ENCODE assay signal across 8 cellular contexts in the genomic region with DNA sequence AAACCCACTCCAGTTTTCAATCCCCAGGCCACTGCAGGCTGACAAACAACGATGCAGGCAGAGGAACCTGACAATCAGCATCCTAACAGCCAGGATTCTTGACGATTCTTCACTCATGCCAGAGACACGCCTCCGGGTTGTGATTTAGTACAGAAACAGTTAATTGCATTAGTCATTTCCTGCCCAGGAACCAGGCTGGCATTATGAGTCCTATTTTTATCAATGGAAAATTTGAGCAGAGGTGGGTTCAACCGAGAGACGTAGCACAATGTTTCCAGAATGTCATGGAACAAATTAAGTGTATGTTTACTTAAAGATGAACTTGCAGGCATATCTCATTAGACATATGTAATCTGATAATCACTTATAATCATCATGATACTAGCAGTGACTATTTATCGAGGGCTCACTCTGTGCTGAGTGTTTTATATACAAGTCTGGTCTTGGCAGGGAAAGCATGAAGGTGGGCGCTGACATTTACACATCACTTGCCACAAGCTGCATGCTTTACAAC.
DNase-seq lines count a peak whose midpoint lies in the region; ATAC-seq lines count a peak whose summit lies in the region.

No MANE protein-coding gene starts in this region.

- H3K27me3 Mint-ChIP-seq in activated T-helper 1 cell treated with anti-CD3 and anti-CD28 coated beads, Interleukin-12 subunit alpha, Interleukin-12 subunit beta, Interleukin-2, Interleukin-4 antibody, amounts not matched to agents 30 ng/mL and 10 ng/mL and 1 ng/mL, durations not matched to agents 14 hours and 24 hours and 36 hours (ENCODE audit: insufficient read depth) = no peaks in the 10 kb centered on the region

- H3K27ac Mint-ChIP-seq in activated T-helper 1 cell treated with anti-CD3 and anti-CD28 coated beads, Interleukin-12 subunit alpha, Interleukin-12 subunit beta, Interleukin-2, Interleukin-4 antibody, amounts not matched to agents 30 ng/mL and 10 ng/mL and 1 ng/mL, durations not matched to agents 14 hours and 24 hours and 36 hours = peak overlapping the region; percentile 91

- intact Hi-C loops in activated T-helper 1 cell treated with anti-CD3 and anti-CD28 coated beads, Interleukin-12 subunit alpha, Interleukin-12 subunit beta, Interleukin-2, Interleukin-4 antibody, amounts not matched to agents 30 ng/mL and 10 ng/mL and 1 ng/mL, durations not matched to agents 14 hours and 24 hours and 36 hours (cut with micrococcal nuclease) = loop anchor here (1.0 to 10.0 kb wide), 10 partner anchors 146 to 1028 kb away; a partner anchor contains a TSS

- H3K9me3 Mint-ChIP-seq in activated T-helper 1 cell treated with anti-CD3 and anti-CD28 coated beads, Interleukin-12 subunit alpha, Interleukin-12 subunit beta, Interleukin-2, Interleukin-4 antibody, amounts not matched to agents 30 ng/mL and 10 ng/mL and 1 ng/mL, durations not matched to agents 14 hours and 24 hours and 36 hours = no peaks in the 10 kb centered on the region

- peaks cover 35% of the 10 kb centered on the region for H3K4me1 Mint-ChIP-seq in activated T-helper 1 cell treated with anti-CD3 and anti-CD28 coated beads, Interleukin-12 subunit alpha, Interleukin-12 subunit beta, Interleukin-2, Interleukin-4 antibody, amounts not matched to agents 30 ng/mL and 10 ng/mL and 1 ng/mL, durations not matched to agents 14 hours and 24 hours and 36 hours (ENCODE audit: low read depth)

- peaks cover 2% of the 10 kb centered on the region for H3K36me3 Mint-ChIP-seq in activated T-helper 1 cell treated with anti-CD3 and anti-CD28 coated beads, Interleukin-12 subunit alpha, Interleukin-12 subunit beta, Interleukin-2, Interleukin-4 antibody, amounts not matched to agents 30 ng/mL and 10 ng/mL and 1 ng/mL, durations not matched to agents 14 hours and 24 hours and 36 hours (ENCODE audit: low read depth)

- peak; percentile 78 for DNase-seq in COR-L47 (lab: John Stamatoyannopoulos, UW)
- peak; percentile 57 for DNase-seq in NAMALWA (ENCODE audit: low spot score)
- no peak for DNase-seq in activated T-helper 1 cell treated with anti-CD3 and anti-CD28 coated beads, Interleukin-12 subunit alpha, Interleukin-12 subunit beta, Interleukin-2, Interleukin-4 antibody, amounts not matched to agents 30 ng/mL and 10 ng/mL and 1 ng/mL, durations not matched to agents 14 hours and 24 hours and 36 hours (ENCODE audit: low spot score)
- peak; percentile 91 to 96 for DNase-seq in lung microvascular endothelial cell (ENCODE audit: low read depth in 2 of 2)
- no peak for DNase-seq in COLO668 (lab: John Stamatoyannopoulos, UW; ENCODE audit: unreplicated experiment)
- DNase-seq in NCI-H187 (lab: John Stamatoyannopoulos, UW) = no peak

- ATAC-seq in GM18858 (IDR thresholded peaks at IDR 0.05; ENCODE audit: unreplicated experiment) = no peak
- ATAC-seq in GM21423 (IDR thresholded peaks at IDR 0.05; ENCODE audit: unreplicated experiment) = no peak

- H3K4me3 Mint-ChIP-seq in activated T-helper 1 cell treated with anti-CD3 and anti-CD28 coated beads, Interleukin-12 subunit alpha, Interleukin-12 subunit beta, Interleukin-2, Interleukin-4 antibody, amounts not matched to agents 30 ng/mL and 10 ng/mL and 1 ng/mL, durations not matched to agents 14 hours and 24 hours and 36 hours = peak overlapping the region; percentile 43

Comparison
In these comparisons a context has a peak if more than half of its experiments do, and no peak if none do; other contexts are left out.
1. DNase-seq: peak in COR-L47 (single experiment), NAMALWA (single experiment) and lung microvascular endothelial cell (2 of 2); none in activated T-helper 1 cell treated with anti-CD3 and anti-CD28 coated beads, Interleukin-12 subunit alpha, Interleukin-12 subunit beta, Interleukin-2, Interleukin-4 antibody, amounts not matched to agents 30 ng/mL and 10 ng/mL and 1 ng/mL, durations not matched to agents 14 hours and 24 hours and 36 hours (single experiment), COLO668 (single experiment) and NCI-H187 (0 of 2).